Comparison of ENCODE assay signal across 8 cellular contexts in the genomic region with DNA sequence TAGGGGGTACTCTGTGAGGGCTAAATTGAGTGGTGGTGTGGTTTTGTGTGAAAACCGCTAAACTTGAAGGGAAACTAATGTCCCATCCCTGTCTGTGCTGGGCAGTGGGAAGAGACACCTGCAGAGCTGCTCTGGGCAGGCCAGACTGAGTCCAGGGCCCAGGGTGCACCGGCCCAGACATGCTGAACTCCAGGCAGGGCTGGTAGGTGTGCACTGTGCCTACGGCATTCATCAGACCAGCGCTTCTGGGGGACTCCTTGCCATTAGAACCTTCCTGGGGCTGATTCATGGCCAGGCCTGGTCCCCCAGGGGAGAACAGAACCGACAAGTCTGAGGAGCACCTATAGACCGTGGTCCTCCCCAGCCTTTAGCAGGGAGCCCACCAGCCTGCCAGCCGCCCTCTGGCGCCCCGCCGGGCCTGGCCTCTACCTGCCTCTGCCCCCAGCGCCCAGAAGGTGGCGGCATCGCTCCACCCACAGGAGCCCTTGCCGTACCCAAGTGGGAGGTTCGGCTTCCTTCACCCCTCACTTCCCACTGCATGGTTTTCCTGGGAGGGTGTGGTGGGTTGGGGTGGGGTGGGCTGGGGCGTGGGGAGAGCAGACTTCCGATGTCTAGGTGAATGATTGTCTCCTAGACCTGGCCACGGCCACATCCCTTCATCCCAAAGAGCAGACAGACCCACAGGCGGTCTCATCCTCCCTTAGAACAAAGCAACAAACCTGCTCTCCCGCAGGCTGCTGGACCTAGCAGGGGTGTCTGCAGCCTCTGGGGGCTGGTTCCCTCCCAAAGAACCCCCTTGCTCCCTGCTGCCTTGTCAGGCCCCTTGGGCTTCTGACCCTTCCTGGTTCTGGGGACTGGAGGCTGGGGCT. TPM values are rescaled to one million over a fixed set of nuclear protein-coding genes. Genes with fewer than 3 reads are reported as not detected.
DNase-seq lines count a peak whose midpoint lies in the region; ATAC-seq and TF ChIP-seq lines count a peak whose summit lies in the region.

No MANE protein-coding gene starts in this region.

- CTCF ChIA-PET in activated CD4-positive, alpha-beta T cell treated with anti-CD3 and anti-CD28 coated beads for 36 hours (lab: Charles Lee): interaction anchor here (0.6 to 2.1 kb wide), 14 partner anchors 9 to 208 kb away, joined by 3 to 20 read pairs (median 5); no protein-coding TSS in a partner anchor

- no peaks in the 10 kb centered on the region for H3K27me3 ChIP-seq in right lobe of liver

- H3K27me3 Mint-ChIP-seq in activated CD4-positive, alpha-beta T cell treated with anti-CD3 and anti-CD28 coated beads for 36 hours: no peaks in the 10 kb centered on the region

- H3K4me1 ChIP-seq in right lobe of liver: no peaks in the 10 kb centered on the region

- H3K36me3 ChIP-seq in right lobe of liver: peaks cover 0 to 5% (median 0%) of the 10 kb centered on the region in 4 donors

- H3K27ac Mint-ChIP-seq in activated CD4-positive, alpha-beta T cell treated with anti-CD3 and anti-CD28 coated beads for 36 hours: no peak overlapping the region

- intact Hi-C loops in Right ventricle myocardium inferior (cut with DNase I): loop anchor here (1.0 to 2.0 kb wide), 2 partner anchors 81 to 208 kb away; no protein-coding TSS in a partner anchor
- intact Hi-C loops in cardiac septum (cut with DNase I): loop anchor here (5.0 kb wide), 3 partner anchors 83 to 208 kb away; no protein-coding TSS in a partner anchor
- intact Hi-C loops in activated CD4-positive, alpha-beta T cell treated with anti-CD3 and anti-CD28 coated beads for 36 hours (cut with DNase I, micrococcal nuclease): loop anchor here (1.0 to 10.0 kb wide), 4 partner anchors 82 to 1011 kb away; no protein-coding TSS in a partner anchor
- intact Hi-C loops in right lobe of liver (cut with DNase I): loop anchor here (5.0 to 10.0 kb wide), 3 partner anchors 83 to 211 kb away; a partner anchor contains a TSS

- no peaks in the 10 kb centered on the region for H3K9me3 ChIP-seq in right lobe of liver

- H3K4me3 Mint-ChIP-seq in activated CD4-positive, alpha-beta T cell treated with anti-CD3 and anti-CD28 coated beads for 36 hours: no peak overlapping the region

- DNase-seq in Right ventricle myocardium inferior (ENCODE audit: missing footprints) (peak; percentile 82), cardiac septum (ENCODE audit: low spot score) (no peak), NCI-H1092 (lab: John Stamatoyannopoulos, UW) (peak; percentile 66), right lobe of liver (peak; percentile 63 to 72 (median 67))
- peak; percentile 86 for DNase-seq in activated CD4-positive, alpha-beta T cell treated with anti-CD3 and anti-CD28 coated beads for 36 hours
- DNase-seq in central memory CD4-positive, alpha-beta T cell: peak; percentile 73
- DNase-seq in stimulated activated CD8-positive, alpha-beta memory T cell treated with anti-CD3 and anti-CD28 coated beads, Interleukin-15, amount 100 ng/mL, for 24 hours (ENCODE audit: low read depth): peak; percentile 64

- no peaks in the 10 kb centered on the region for H3K9me3 Mint-ChIP-seq in activated CD4-positive, alpha-beta T cell treated with anti-CD3 and anti-CD28 coated beads for 36 hours (ENCODE audit: low read depth)

- no peak overlapping the region for H3K4me3 ChIP-seq in right lobe of liver

- peaks cover 15% of the 10 kb centered on the region for H3K4me1 Mint-ChIP-seq in activated CD4-positive, alpha-beta T cell treated with anti-CD3 and anti-CD28 coated beads for 36 hours

- 0% methylated on average over 1 of the region's 20 CpGs for WGBS in right lobe of liver (ENCODE audit: insufficient coverage, low coverage, low lambda C conversion rate, missing lambda C conversion rate)

- POLR2A ChIA-PET in activated CD4-positive, alpha-beta T cell treated with anti-CD3 and anti-CD28 coated beads for 36 hours (lab: Charles Lee): no interaction called here

- no peak overlapping the region for H3K27ac ChIP-seq in right lobe of liver

- peaks cover 33% of the 10 kb centered on the region for H3K36me3 Mint-ChIP-seq in activated CD4-positive, alpha-beta T cell treated with anti-CD3 and anti-CD28 coated beads for 36 hours (ENCODE audit: low read depth)

- peak; percentile 56 for ATAC-seq in Right ventricle myocardium inferior
- ATAC-seq in activated CD4-positive, alpha-beta T cell treated with anti-CD3 and anti-CD28 coated beads for 36 hours: peak; percentile 61
- ATAC-seq in right lobe of liver: peak; percentile 80 to 89 (median 85)
- ATAC-seq in HG02840 (IDR thresholded peaks at IDR 0.05; ENCODE audit: low FRiP score, unreplicated experiment): no peak

- no peak for TF ChIP-seq POLR2A in right lobe of liver (IDR thresholded peaks at IDR 0.05)

- TF ChIP-seq CTCF in right lobe of liver (IDR thresholded peaks at IDR 0.05): peak; percentile 69 to 85 (median 77)

RNA-seq across cellular contexts. Expression of a gene that starts 15.5 kb away (rescaled TPM):
- total RNA-seq in Right ventricle myocardium inferior (27.1 TPM), cardiac septum (28.0 TPM), right lobe of liver (100 to 1,000 TPM in 1 of 6 experiments, 10 to 100 TPM in 5; 16.5 to 103 (median 26.9) TPM)
- total RNA-seq in activated CD4-positive, alpha-beta T cell treated with anti-CD3 and anti-CD28 coated beads for 36 hours: 10 to 100 TPM; 55.3 to 60.3 TPM

RNA-seq across cellular contexts. Expression of a gene that starts 51.1 kb away (rescaled TPM):
- total RNA-seq in Right ventricle myocardium inferior: 29.3 TPM
- 30.4 TPM for total RNA-seq in cardiac septum
- 10 to 100 TPM; 65.3 to 74.6 TPM for total RNA-seq in activated CD4-positive, alpha-beta T cell treated with anti-CD3 and anti-CD28 coated beads for 36 hours
- 10 to 100 TPM; 15.6 to 22.3 (median 16.5) TPM for total RNA-seq in right lobe of liver
